In genomic region chr15:67176195-67176971, GRCh38 we compare ENCODE assay signal across 1 cellular context.
TF ChIP-seq lines count a peak whose summit lies in the region.

No MANE protein-coding gene starts in this region.

TF ChIP-seq in SK-N-SH, 30 proteins besides CTCF, POLR2A, EP300 and RAD21 (continued from another document):
- TF ChIP-seq, protein P1, sequence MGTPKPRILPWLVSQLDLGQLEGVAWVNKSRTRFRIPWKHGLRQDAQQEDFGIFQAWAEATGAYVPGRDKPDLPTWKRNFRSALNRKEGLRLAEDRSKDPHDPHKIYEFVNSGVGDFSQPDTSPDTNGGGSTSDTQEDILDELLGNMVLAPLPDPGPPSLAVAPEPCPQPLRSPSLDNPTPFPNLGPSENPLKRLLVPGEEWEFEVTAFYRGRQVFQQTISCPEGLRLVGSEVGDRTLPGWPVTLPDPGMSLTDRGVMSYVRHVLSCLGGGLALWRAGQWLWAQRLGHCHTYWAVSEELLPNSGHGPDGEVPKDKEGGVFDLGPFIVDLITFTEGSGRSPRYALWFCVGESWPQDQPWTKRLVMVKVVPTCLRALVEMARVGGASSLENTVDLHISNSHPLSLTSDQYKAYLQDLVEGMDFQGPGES (IDR thresholded peaks at IDR 0.05; ENCODE audit: low read depth, low read length), result no peak
- TF ChIP-seq JUND (IDR thresholded peaks at IDR 0.05), result no peak
- no peak for TF ChIP-seq SIN3A (IDR thresholded peaks at IDR 0.05; ENCODE audit: borderline replicate concordance, low read depth, low read length)
